ENCODE assay signal across 1 cellular context in the genomic region with DNA sequence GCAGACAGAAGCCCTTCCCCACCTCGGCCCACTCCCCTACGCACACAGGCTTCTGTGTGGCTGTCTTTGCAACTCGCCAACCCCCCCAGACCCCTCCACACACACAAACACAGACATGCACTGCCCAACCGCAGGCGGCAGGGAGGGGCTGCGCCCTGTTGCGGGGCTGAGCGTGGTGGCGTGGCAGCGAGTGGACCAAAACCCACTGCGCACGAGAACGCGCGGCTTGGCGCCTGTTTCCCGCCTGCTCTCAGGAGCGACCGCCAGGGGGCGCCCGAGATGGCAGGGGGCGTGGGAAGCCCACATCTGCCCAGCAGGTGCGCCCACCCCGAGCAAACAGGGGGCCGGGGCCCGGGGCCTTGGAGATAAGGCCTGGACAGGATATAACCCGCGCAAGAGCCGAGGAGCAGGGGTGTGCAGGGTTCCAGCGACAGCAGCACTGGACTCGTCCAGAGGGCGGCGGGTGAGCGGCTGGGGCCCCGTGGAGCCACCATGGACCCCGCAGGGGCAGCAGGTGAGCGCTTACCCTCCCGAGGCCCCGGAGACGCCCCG.
TF ChIP-seq lines count a peak whose summit lies in the region.

A gene with protein sequence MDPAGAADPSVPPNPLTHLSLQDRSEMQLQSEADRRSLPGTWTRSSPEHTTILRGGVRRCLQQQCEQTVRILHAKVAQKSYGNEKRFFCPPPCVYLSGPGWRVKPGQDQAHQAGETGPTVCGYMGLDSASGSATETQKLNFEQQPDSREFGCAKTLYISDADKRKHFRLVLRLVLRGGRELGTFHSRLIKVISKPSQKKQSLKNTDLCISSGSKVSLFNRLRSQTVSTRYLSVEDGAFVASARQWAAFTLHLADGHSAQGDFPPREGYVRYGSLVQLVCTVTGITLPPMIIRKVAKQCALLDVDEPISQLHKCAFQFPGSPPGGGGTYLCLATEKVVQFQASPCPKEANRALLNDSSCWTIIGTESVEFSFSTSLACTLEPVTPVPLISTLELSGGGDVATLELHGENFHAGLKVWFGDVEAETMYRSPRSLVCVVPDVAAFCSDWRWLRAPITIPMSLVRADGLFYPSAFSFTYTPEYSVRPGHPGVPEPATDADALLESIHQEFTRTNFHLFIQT (plus strand): TSS at position 410 of the 552 bp plus-strand sequence. CDS start 83 bp downstream, at position 493.

TF ChIP-seq in HepG2, 621 proteins besides CTCF, POLR2A, EP300 and RAD21 (continued from another document and continues in another):
- TF ChIP-seq, protein P1, sequence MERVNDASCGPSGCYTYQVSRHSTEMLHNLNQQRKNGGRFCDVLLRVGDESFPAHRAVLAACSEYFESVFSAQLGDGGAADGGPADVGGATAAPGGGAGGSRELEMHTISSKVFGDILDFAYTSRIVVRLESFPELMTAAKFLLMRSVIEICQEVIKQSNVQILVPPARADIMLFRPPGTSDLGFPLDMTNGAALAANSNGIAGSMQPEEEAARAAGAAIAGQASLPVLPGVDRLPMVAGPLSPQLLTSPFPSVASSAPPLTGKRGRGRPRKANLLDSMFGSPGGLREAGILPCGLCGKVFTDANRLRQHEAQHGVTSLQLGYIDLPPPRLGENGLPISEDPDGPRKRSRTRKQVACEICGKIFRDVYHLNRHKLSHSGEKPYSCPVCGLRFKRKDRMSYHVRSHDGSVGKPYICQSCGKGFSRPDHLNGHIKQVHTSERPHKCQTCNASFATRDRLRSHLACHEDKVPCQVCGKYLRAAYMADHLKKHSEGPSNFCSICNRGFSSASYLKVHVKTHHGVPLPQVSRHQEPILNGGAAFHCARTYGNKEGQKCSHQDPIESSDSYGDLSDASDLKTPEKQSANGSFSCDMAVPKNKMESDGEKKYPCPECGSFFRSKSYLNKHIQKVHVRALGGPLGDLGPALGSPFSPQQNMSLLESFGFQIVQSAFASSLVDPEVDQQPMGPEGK (CRISPR knock-in tag; IDR thresholded peaks at IDR 0.05) = peak; percentile 70; the same call in 1 of the 2 replicates
- no peak for TF ChIP-seq GATAD1 (CRISPR knock-in tag; IDR thresholded peaks at IDR 0.05)
- TF ChIP-seq TGIF2 (CRISPR knock-in tag; IDR thresholded peaks at IDR 0.05) = no peak
- TF ChIP-seq PPARG (CRISPR knock-in tag; conservative IDR thresholded peaks at IDR 0.05) = no peak
- TF ChIP-seq, protein P2, sequence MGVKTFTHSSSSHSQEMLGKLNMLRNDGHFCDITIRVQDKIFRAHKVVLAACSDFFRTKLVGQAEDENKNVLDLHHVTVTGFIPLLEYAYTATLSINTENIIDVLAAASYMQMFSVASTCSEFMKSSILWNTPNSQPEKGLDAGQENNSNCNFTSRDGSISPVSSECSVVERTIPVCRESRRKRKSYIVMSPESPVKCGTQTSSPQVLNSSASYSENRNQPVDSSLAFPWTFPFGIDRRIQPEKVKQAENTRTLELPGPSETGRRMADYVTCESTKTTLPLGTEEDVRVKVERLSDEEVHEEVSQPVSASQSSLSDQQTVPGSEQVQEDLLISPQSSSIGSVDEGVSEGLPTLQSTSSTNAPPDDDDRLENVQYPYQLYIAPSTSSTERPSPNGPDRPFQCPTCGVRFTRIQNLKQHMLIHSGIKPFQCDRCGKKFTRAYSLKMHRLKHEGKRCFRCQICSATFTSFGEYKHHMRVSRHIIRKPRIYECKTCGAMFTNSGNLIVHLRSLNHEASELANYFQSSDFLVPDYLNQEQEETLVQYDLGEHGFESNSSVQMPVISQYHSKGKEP (CRISPR knock-in tag; IDR thresholded peaks at IDR 0.05) = 0 out of 2 replicates have a peak, but pooled peaks have one; percentile 18
- TF ChIP-seq, protein P3, sequence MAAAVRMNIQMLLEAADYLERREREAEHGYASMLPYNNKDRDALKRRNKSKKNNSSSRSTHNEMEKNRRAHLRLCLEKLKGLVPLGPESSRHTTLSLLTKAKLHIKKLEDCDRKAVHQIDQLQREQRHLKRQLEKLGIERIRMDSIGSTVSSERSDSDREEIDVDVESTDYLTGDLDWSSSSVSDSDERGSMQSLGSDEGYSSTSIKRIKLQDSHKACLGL (CRISPR knock-in tag; IDR thresholded peaks at IDR 0.05) = peak; percentile 61; the same call in 1 of the 2 replicates
- TF ChIP-seq ATF7 (IDR thresholded peaks at IDR 0.05) = no peak
- no peak; the same call in 1 of the 2 replicates for TF ChIP-seq ATF7 (CRISPR knock-in tag; IDR thresholded peaks at IDR 0.05)
- TF ChIP-seq TAF1 (CRISPR knock-in tag; IDR thresholded peaks at IDR 0.05) = no peak
- no peak for TF ChIP-seq NFKBIZ (CRISPR knock-in tag; IDR thresholded peaks at IDR 0.05)
- TF ChIP-seq MLLT10 (CRISPR knock-in tag; IDR thresholded peaks at IDR 0.05) = no peak
- no peak for TF ChIP-seq DNMT3B (CRISPR knock-in tag; conservative IDR thresholded peaks at IDR 0.05)
- TF ChIP-seq SNRNP70 (IDR thresholded peaks at IDR 0.05; ENCODE audit: low read depth, low read length) = no peak
- TF ChIP-seq HNRNPUL1 (IDR thresholded peaks at IDR 0.05; ENCODE audit: low read depth, low read length) = no peak
- no peak for TF ChIP-seq CHCHD3 (CRISPR knock-in tag; IDR thresholded peaks at IDR 0.05)
- TF ChIP-seq SETDB1 (CRISPR knock-in tag; IDR thresholded peaks at IDR 0.05; ENCODE audit: borderline replicate concordance) = 0 out of 2 replicates have a peak, but pooled peaks have one; percentile 12
- no peak for TF ChIP-seq IRF2 (CRISPR knock-in tag; IDR thresholded peaks at IDR 0.05)
- no peak for TF ChIP-seq SP5 (CRISPR knock-in tag; IDR thresholded peaks at IDR 0.05; ENCODE audit: borderline replicate concordance, low read depth)
- no peak for TF ChIP-seq HOXA9 (CRISPR knock-in tag; IDR thresholded peaks at IDR 0.05; ENCODE audit: borderline replicate concordance)
- no peak for TF ChIP-seq ZNF484 (CRISPR knock-in tag; IDR thresholded peaks at IDR 0.05; ENCODE audit: borderline replicate concordance, low read depth)
- TF ChIP-seq RXRA (CRISPR knock-in tag; IDR thresholded peaks at IDR 0.05) = 0 out of 2 replicates have a peak, but pooled peaks have one; percentile 12
- TF ChIP-seq YEATS2 (CRISPR knock-in tag; IDR thresholded peaks at IDR 0.05; ENCODE audit: borderline replicate concordance) = no peak
- TF ChIP-seq CAMTA2 (CRISPR knock-in tag; IDR thresholded peaks at IDR 0.05; ENCODE audit: borderline replicate concordance) = peak; percentile 41; the same call in 1 of the 2 replicates
- no peak for TF ChIP-seq ZNF790 (CRISPR knock-in tag; IDR thresholded peaks at IDR 0.05; ENCODE audit: borderline replicate concordance)
- TF ChIP-seq ZNF251 (CRISPR knock-in tag; IDR thresholded peaks at IDR 0.05) = no peak
- TF ChIP-seq, protein P4, sequence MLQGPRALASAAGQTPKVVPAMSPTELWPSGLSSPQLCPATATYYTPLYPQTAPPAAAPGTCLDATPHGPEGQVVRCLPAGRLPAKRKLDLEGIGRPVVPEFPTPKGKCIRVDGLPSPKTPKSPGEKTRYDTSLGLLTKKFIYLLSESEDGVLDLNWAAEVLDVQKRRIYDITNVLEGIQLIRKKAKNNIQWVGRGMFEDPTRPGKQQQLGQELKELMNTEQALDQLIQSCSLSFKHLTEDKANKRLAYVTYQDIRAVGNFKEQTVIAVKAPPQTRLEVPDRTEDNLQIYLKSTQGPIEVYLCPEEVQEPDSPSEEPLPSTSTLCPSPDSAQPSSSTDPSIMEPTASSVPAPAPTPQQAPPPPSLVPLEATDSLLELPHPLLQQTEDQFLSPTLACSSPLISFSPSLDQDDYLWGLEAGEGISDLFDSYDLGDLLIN (CRISPR knock-in tag; IDR thresholded peaks at IDR 0.05; ENCODE audit: borderline replicate concordance) = 0 out of 2 replicates have a peak, but pooled peaks have one; percentile 35
- TF ChIP-seq SRSF1 (optimal IDR thresholded peaks at IDR 0.05; ENCODE audit: low read depth, low read length) = peak; percentile 35
- TF ChIP-seq SP2 (CRISPR knock-in tag; IDR thresholded peaks at IDR 0.05) = 0 out of 2 replicates have a peak, but pooled peaks have one; percentile 42
- no peak for TF ChIP-seq ZNF30 (CRISPR knock-in tag; IDR thresholded peaks at IDR 0.05)
- no peak for TF ChIP-seq PAF1 (CRISPR knock-in tag; IDR thresholded peaks at IDR 0.05)
- TF ChIP-seq, protein P5, sequence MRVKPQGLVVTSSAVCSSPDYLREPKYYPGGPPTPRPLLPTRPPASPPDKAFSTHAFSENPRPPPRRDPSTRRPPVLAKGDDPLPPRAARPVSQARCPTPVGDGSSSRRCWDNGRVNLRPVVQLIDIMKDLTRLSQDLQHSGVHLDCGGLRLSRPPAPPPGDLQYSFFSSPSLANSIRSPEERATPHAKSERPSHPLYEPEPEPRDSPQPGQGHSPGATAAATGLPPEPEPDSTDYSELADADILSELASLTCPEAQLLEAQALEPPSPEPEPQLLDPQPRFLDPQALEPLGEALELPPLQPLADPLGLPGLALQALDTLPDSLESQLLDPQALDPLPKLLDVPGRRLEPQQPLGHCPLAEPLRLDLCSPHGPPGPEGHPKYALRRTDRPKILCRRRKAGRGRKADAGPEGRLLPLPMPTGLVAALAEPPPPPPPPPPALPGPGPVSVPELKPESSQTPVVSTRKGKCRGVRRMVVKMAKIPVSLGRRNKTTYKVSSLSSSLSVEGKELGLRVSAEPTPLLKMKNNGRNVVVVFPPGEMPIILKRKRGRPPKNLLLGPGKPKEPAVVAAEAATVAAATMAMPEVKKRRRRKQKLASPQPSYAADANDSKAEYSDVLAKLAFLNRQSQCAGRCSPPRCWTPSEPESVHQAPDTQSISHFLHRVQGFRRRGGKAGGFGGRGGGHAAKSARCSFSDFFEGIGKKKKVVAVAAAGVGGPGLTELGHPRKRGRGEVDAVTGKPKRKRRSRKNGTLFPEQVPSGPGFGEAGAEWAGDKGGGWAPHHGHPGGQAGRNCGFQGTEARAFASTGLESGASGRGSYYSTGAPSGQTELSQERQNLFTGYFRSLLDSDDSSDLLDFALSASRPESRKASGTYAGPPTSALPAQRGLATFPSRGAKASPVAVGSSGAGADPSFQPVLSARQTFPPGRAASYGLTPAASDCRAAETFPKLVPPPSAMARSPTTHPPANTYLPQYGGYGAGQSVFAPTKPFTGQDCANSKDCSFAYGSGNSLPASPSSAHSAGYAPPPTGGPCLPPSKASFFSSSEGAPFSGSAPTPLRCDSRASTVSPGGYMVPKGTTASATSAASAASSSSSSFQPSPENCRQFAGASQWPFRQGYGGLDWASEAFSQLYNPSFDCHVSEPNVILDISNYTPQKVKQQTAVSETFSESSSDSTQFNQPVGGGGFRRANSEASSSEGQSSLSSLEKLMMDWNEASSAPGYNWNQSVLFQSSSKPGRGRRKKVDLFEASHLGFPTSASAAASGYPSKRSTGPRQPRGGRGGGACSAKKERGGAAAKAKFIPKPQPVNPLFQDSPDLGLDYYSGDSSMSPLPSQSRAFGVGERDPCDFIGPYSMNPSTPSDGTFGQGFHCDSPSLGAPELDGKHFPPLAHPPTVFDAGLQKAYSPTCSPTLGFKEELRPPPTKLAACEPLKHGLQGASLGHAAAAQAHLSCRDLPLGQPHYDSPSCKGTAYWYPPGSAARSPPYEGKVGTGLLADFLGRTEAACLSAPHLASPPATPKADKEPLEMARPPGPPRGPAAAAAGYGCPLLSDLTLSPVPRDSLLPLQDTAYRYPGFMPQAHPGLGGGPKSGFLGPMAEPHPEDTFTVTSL (CRISPR knock-in tag; IDR thresholded peaks at IDR 0.05; ENCODE audit: borderline replicate concordance) = no peak
- no peak for TF ChIP-seq BCL6 (CRISPR knock-in tag; IDR thresholded peaks at IDR 0.05)
- TF ChIP-seq ZNF619 (CRISPR knock-in tag; IDR thresholded peaks at IDR 0.05) = no peak
- TF ChIP-seq PHF21A (CRISPR knock-in tag; IDR thresholded peaks at IDR 0.05) = no peak
- TF ChIP-seq, protein P6, sequence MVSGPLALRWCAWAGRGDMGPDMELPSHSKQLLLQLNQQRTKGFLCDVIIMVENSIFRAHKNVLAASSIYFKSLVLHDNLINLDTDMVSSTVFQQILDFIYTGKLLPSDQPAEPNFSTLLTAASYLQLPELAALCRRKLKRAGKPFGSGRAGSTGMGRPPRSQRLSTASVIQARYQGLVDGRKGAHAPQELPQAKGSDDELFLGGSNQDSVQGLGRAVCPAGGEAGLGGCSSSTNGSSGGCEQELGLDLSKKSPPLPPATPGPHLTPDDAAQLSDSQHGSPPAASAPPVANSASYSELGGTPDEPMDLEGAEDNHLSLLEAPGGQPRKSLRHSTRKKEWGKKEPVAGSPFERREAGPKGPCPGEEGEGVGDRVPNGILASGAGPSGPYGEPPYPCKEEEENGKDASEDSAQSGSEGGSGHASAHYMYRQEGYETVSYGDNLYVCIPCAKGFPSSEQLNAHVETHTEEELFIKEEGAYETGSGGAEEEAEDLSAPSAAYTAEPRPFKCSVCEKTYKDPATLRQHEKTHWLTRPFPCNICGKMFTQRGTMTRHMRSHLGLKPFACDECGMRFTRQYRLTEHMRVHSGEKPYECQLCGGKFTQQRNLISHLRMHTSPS (CRISPR knock-in tag; IDR thresholded peaks at IDR 0.05; ENCODE audit: low read depth) = no peak
- TF ChIP-seq ZBTB7B (CRISPR knock-in tag; IDR thresholded peaks at IDR 0.05) = peak; percentile 93
- peak; percentile 54 for TF ChIP-seq HNRNPLL (IDR thresholded peaks at IDR 0.05; ENCODE audit: low read depth, low read length, poor library complexity, severe bottlenecking)
- TF ChIP-seq NCOR1 (IDR thresholded peaks at IDR 0.05; ENCODE audit: borderline replicate concordance, low read length) = no peak
- no peak for TF ChIP-seq ZNF552 (CRISPR knock-in tag; IDR thresholded peaks at IDR 0.05; ENCODE audit: borderline replicate concordance)
- TF ChIP-seq, protein P7, sequence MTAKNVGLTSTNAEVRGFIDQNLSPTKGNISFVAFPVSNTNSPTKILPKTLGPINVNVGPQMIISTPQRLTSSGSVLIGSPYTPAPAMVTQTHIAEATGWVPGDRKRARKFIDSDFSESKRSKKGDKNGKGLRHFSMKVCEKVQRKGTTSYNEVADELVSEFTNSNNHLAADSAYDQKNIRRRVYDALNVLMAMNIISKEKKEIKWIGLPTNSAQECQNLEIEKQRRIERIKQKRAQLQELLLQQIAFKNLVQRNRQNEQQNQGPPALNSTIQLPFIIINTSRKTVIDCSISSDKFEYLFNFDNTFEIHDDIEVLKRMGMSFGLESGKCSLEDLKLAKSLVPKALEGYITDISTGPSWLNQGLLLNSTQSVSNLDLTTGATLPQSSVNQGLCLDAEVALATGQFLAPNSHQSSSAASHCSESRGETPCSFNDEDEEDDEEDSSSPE (CRISPR knock-in tag; IDR thresholded peaks at IDR 0.05) = peak; percentile 78; the same call in 1 of the 2 replicates
- no peak for TF ChIP-seq TCF12 (IDR thresholded peaks at IDR 0.05)
- no peak for TF ChIP-seq TCF12 (CRISPR knock-in tag; IDR thresholded peaks at IDR 0.05)
- TF ChIP-seq, protein P8, sequence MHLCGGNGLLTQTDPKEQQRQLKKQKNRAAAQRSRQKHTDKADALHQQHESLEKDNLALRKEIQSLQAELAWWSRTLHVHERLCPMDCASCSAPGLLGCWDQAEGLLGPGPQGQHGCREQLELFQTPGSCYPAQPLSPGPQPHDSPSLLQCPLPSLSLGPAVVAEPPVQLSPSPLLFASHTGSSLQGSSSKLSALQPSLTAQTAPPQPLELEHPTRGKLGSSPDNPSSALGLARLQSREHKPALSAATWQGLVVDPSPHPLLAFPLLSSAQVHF (CRISPR knock-in tag; IDR thresholded peaks at IDR 0.05) = no peak
- TF ChIP-seq, protein P9, sequence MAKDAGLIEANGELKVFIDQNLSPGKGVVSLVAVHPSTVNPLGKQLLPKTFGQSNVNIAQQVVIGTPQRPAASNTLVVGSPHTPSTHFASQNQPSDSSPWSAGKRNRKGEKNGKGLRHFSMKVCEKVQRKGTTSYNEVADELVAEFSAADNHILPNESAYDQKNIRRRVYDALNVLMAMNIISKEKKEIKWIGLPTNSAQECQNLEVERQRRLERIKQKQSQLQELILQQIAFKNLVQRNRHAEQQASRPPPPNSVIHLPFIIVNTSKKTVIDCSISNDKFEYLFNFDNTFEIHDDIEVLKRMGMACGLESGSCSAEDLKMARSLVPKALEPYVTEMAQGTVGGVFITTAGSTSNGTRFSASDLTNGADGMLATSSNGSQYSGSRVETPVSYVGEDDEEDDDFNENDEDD (CRISPR knock-in tag; IDR thresholded peaks at IDR 0.05; ENCODE audit: borderline replicate concordance) = peak; percentile 90; the same call in 1 of the 2 replicates
- TF ChIP-seq ZNF775 (CRISPR knock-in tag; IDR thresholded peaks at IDR 0.05; ENCODE audit: borderline replicate concordance) = no peak
